ENCODE assay signal across 8 cellular contexts in genomic region chr12:109153711-109154434, GRCh38. TPM values are rescaled to one million over a fixed set of nuclear protein-coding genes. Genes with fewer than 3 reads are reported as not detected.
DNase-seq lines count a peak whose midpoint lies in the region; ATAC-seq and TF ChIP-seq lines count a peak whose summit lies in the region.

No MANE protein-coding gene starts in this region.

- no peak overlapping the region for H3K27ac Mint-ChIP-seq in natural killer cell treated with Interleukin-12 subunit alpha and Interleukin-12 subunit beta and Interleukin-15 and Interleukin-18, amount 100 ng/mL, for 72 hours

- H3K9me3 ChIP-seq in RWPE2 (ENCODE audit: severe bottlenecking): no peaks in the 10 kb centered on the region

- H3K27me3 ChIP-seq in RWPE2 (ENCODE audit: insufficient read depth, poor library complexity, severe bottlenecking): no peaks in the 10 kb centered on the region

- no peaks in the 10 kb centered on the region for H3K9me3 Mint-ChIP-seq in natural killer cell treated with Interleukin-12 subunit alpha and Interleukin-12 subunit beta and Interleukin-15 and Interleukin-18, amount 100 ng/mL, for 72 hours

- H3K4me3 Mint-ChIP-seq in natural killer cell treated with Interleukin-12 subunit alpha and Interleukin-12 subunit beta and Interleukin-15 and Interleukin-18, amount 100 ng/mL, for 72 hours: peak overlapping the region; percentile 79

- no peak for TF ChIP-seq CTCF in RWPE2 (IDR thresholded peaks at IDR 0.05; ENCODE audit: poor library complexity, severe bottlenecking)
- TF ChIP-seq CTCF in epithelial cell of esophagus (IDR thresholded peaks at IDR 0.05; ENCODE audit: insufficient read depth, low read depth, low read length, missing control alignments): no peak
- no peak for TF ChIP-seq CTCF in GM13977 (IDR thresholded peaks at IDR 0.05; ENCODE audit: extremely low read depth, insufficient read depth, missing control alignments)

- peaks cover 4% of the 10 kb centered on the region for H3K4me1 ChIP-seq in RWPE2 (ENCODE audit: insufficient read depth, poor library complexity, severe bottlenecking)

- peak; percentile 41 for DNase-seq in ELF-1 (ENCODE audit: low read depth, low spot score)
- DNase-seq in RWPE2 (ENCODE audit: low spot score): no peak
- no peak for DNase-seq in epithelial cell of esophagus (ENCODE audit: low read depth)
- no peak for DNase-seq in natural killer cell treated with Interleukin-12 subunit alpha and Interleukin-12 subunit beta and Interleukin-15 and Interleukin-18, amount 100 ng/mL, for 72 hours (ENCODE audit: low spot score)
- DNase-seq in mucosa of gallbladder (ENCODE audit: low spot score): no peak
- no peak for DNase-seq in GM13977 (ENCODE audit: low spot score)

- no peaks in the 10 kb centered on the region for H3K36me3 Mint-ChIP-seq in natural killer cell treated with Interleukin-12 subunit alpha and Interleukin-12 subunit beta and Interleukin-15 and Interleukin-18, amount 100 ng/mL, for 72 hours

- peak overlapping the region; percentile 69 for H3K4me3 ChIP-seq in RWPE2 (ENCODE audit: severe bottlenecking)
- H3K4me3 ChIP-seq in epithelial cell of esophagus (ENCODE audit: low read length): peak overlapping the region; percentile 38

- no peak for ATAC-seq in RWPE2 (ENCODE audit: low read depth)
- no peak for ATAC-seq in natural killer cell treated with Interleukin-12 subunit alpha and Interleukin-12 subunit beta and Interleukin-15 and Interleukin-18, amount 100 ng/mL, for 72 hours
- ATAC-seq in HG02642 (IDR thresholded peaks at IDR 0.05; ENCODE audit: poor library complexity, unreplicated experiment): no peak
- ATAC-seq in HG02981 (IDR thresholded peaks at IDR 0.05; ENCODE audit: unreplicated experiment): no peak

- in situ Hi-C loops in GM13977 (cut with MboI; ENCODE audit: low pct_unique_long_range_greater_than_20kb, low sequenced_read_pairs, unreplicated experiment): no loop called here

- no peaks in the 10 kb centered on the region for H3K36me3 ChIP-seq in RWPE2 (ENCODE audit: low read depth)

- H3K4me1 Mint-ChIP-seq in natural killer cell treated with Interleukin-12 subunit alpha and Interleukin-12 subunit beta and Interleukin-15 and Interleukin-18, amount 100 ng/mL, for 72 hours (ENCODE audit: low read depth in 2 of 2): peaks cover 13 to 14% of the 10 kb centered on the region in 2 donors

- peaks cover 0 to 10% of the 10 kb centered on the region in 2 donors for H3K27me3 Mint-ChIP-seq in natural killer cell treated with Interleukin-12 subunit alpha and Interleukin-12 subunit beta and Interleukin-15 and Interleukin-18, amount 100 ng/mL, for 72 hours

- H3K27ac ChIP-seq in RWPE2 (ENCODE audit: poor library complexity, severe bottlenecking): no peak overlapping the region

RNA-seq across cellular contexts. Expression of gene ACACB, which starts 37.5 kb away (rescaled TPM):
- total RNA-seq in natural killer cell treated with Interleukin-12 subunit alpha and Interleukin-12 subunit beta and Interleukin-15 and Interleukin-18, amount 100 ng/mL, for 72 hours: 10 to 100 TPM in 1 of 2 donors, 1 to 10 TPM in 1; 3.4 to 11.1 TPM
- 56.9 TPM for total RNA-seq in mucosa of gallbladder

RNA-seq across cellular contexts. Expression of gene UNG, which starts 56.5 kb away (rescaled TPM):
- 10 to 100 TPM; 36.1 to 79.3 TPM for total RNA-seq in natural killer cell treated with Interleukin-12 subunit alpha and Interleukin-12 subunit beta and Interleukin-15 and Interleukin-18, amount 100 ng/mL, for 72 hours
- 30.8 TPM for total RNA-seq in mucosa of gallbladder
